ENCODE assay signal across 13 cellular contexts in genomic region chr7:8277394-8277982, GRCh38. TPM values are rescaled to one million over a fixed set of nuclear protein-coding genes. Genes with fewer than 3 reads are reported as not detected.
DNase-seq lines count a peak whose midpoint lies in the region; ATAC-seq, FAIRE-seq and TF ChIP-seq lines count a peak whose summit lies in the region.
"Had no signal": no experiment of that assay in that cellular context is flagged by ENCODE, and none has a peak within 500 bp of the region (broad histone marks: within the 10 kb centered on the region; RNA-seq: fewer than 3 reads in every experiment).

No MANE protein-coding gene starts in this region.

- H3K9ac ChIP-seq in SK-N-SH = no peak overlapping the region
- no peak overlapping the region for H3K9ac ChIP-seq in colonic mucosa (ENCODE audit: low read depth in 2 of 2, low read length in 2 of 2)

- WGBS in SK-N-SH (ENCODE audit: low lambda C conversion rate) = 62% methylated on average over 3 of the region's 3 CpGs

- no peak overlapping the region for H3K4me3 ChIP-seq in SK-N-SH (ENCODE audit: low read depth in 2 of 2, low read length in 1 of 2)
- H3K4me3 ChIP-seq in colonic mucosa = no peak overlapping the region
- H3K4me3 ChIP-seq: lung, skin epidermis had no signal

- no peaks in the 10 kb centered on the region for H3K79me2 ChIP-seq in SK-N-SH (ENCODE audit: insufficient read depth)

- intact Hi-C loops in colonic mucosa (cut with DNase I) = no loop called here
- intact Hi-C loops in activated T-helper 2 cell treated with anti-CD3 and anti-CD28 coated beads, Interferon-gamma antibody, Interleukin-2, Interleukin-4, amounts not matched to agents 10 μg/mL and 5 μg/mL and 100 μg/mL, durations not matched to agents 14 hours and 24 hours and 36 hours (cut with micrococcal nuclease) = no loop called here

- peak; percentile 56 for TF ChIP-seq RAD21 in SK-N-SH (IDR thresholded peaks at IDR 0.05; ENCODE audit: low read length)

- no peaks in the 10 kb centered on the region for H3K9me3 Mint-ChIP-seq in type B pancreatic cell
- no peaks in the 10 kb centered on the region for H3K9me3 Mint-ChIP-seq in activated T-helper 2 cell treated with anti-CD3 and anti-CD28 coated beads, Interferon-gamma antibody, Interleukin-2, Interleukin-4, amounts not matched to agents 10 μg/mL and 5 μg/mL and 100 μg/mL, durations not matched to agents 14 hours and 24 hours and 36 hours
- H3K9me3 Mint-ChIP-seq: stimulated activated memory B cell treated with anti-CD40 and anti-IgM and Interleukin-4, amounts not matched to agents 10 μg/mL and 1 μg/mL and 100 μg/mL, for 72 hours had no signal

- ATAC-seq in SK-N-SH treated with all-trans-retinoic acid at 6 μM for 48 hours (no peak), GM21825 (IDR thresholded peaks at IDR 0.05; ENCODE audit: unreplicated experiment) (no peak)
- ATAC-seq: stimulated activated memory B cell treated with anti-CD40 and anti-IgM and Interleukin-4, amounts not matched to agents 10 μg/mL and 1 μg/mL and 100 μg/mL, for 72 hours had no signal

- H3K4me1 ChIP-seq in SK-N-SH (ENCODE audit: control insufficient read depth in 1 of 2, insufficient read depth in 2 of 2, low read depth in 1 of 2, low read length in 1 of 2) (no peaks in the 10 kb centered on the region; a peak in 1 of 4 replicates), colonic mucosa (no peaks in the 10 kb centered on the region)

- no peaks in the 10 kb centered on the region for H3F3A ChIP-seq in SK-N-SH (replicated peaks; ENCODE audit: insufficient read depth)

- H3K4me3 Mint-ChIP-seq in type B pancreatic cell = no peak overlapping the region
- no peak overlapping the region for H3K4me3 Mint-ChIP-seq in activated T-helper 2 cell treated with anti-CD3 and anti-CD28 coated beads, Interferon-gamma antibody, Interleukin-2, Interleukin-4, amounts not matched to agents 10 μg/mL and 5 μg/mL and 100 μg/mL, durations not matched to agents 14 hours and 24 hours and 36 hours (ENCODE audit: low read depth)
- H3K4me3 Mint-ChIP-seq: stimulated activated memory B cell treated with anti-CD40 and anti-IgM and Interleukin-4, amounts not matched to agents 10 μg/mL and 1 μg/mL and 100 μg/mL, for 72 hours had no signal

- CTCF ChIA-PET in SK-N-SH (lab: Yijun Ruan, JAX) = interaction anchor here (0.7 to 2.1 kb wide), 4 partner anchors 11 to 57 kb away, joined by 3 to 8 read pairs (median 4); no protein-coding TSS in a partner anchor

- no peak overlapping the region for H3K27ac Mint-ChIP-seq in type B pancreatic cell
- H3K27ac Mint-ChIP-seq in activated T-helper 2 cell treated with anti-CD3 and anti-CD28 coated beads, Interferon-gamma antibody, Interleukin-2, Interleukin-4, amounts not matched to agents 10 μg/mL and 5 μg/mL and 100 μg/mL, durations not matched to agents 14 hours and 24 hours and 36 hours = no peak overlapping the region
- H3K27ac Mint-ChIP-seq: stimulated activated memory B cell treated with anti-CD40 and anti-IgM and Interleukin-4, amounts not matched to agents 10 μg/mL and 1 μg/mL and 100 μg/mL, for 72 hours had no signal

- H3K27ac ChIP-seq in SK-N-SH (ENCODE audit: low read depth in 2 of 2, low read length in 1 of 2) = no peak overlapping the region
- no peak overlapping the region for H3K27ac ChIP-seq in colonic mucosa
- H3K27ac ChIP-seq: skin epidermis had no signal

- H3K9me3 ChIP-seq in SK-N-SH = no peaks in the 10 kb centered on the region
- no peaks in the 10 kb centered on the region for H3K9me3 ChIP-seq in colonic mucosa

- no peak overlapping the region for H3K4me2 ChIP-seq in SK-N-SH

- no peaks in the 10 kb centered on the region for H3K9me2 ChIP-seq in SK-N-SH

- H3K27me3 ChIP-seq in SK-N-SH (ENCODE audit: insufficient read depth) (no peaks in the 10 kb centered on the region), colonic mucosa (no peaks in the 10 kb centered on the region)

- H3K36me3 ChIP-seq in SK-N-SH (replicated peaks in 1 of 2; ENCODE audit: control insufficient read depth in 1 of 2, insufficient read depth in 2 of 2, low read length in 1 of 2) = no peaks in the 10 kb centered on the region
- H3K36me3 ChIP-seq in colonic mucosa = no peaks in the 10 kb centered on the region

- TF ChIP-seq EP300 in SK-N-SH (IDR thresholded peaks at IDR 0.05; ENCODE audit: borderline replicate concordance in 1 of 2, low read depth in 1 of 2, low read length in 1 of 2) = no peak

- H3K4me1 Mint-ChIP-seq in type B pancreatic cell (ENCODE audit: unreplicated experiment) = no peaks in the 10 kb centered on the region
- H3K4me1 Mint-ChIP-seq in activated T-helper 2 cell treated with anti-CD3 and anti-CD28 coated beads, Interferon-gamma antibody, Interleukin-2, Interleukin-4, amounts not matched to agents 10 μg/mL and 5 μg/mL and 100 μg/mL, durations not matched to agents 14 hours and 24 hours and 36 hours (ENCODE audit: low read depth) = peaks cover 3% of the 10 kb centered on the region
- H3K4me1 Mint-ChIP-seq: stimulated activated memory B cell treated with anti-CD40 and anti-IgM and Interleukin-4, amounts not matched to agents 10 μg/mL and 1 μg/mL and 100 μg/mL, for 72 hours had no signal

- H4K20me1 ChIP-seq in SK-N-SH (ENCODE audit: insufficient read depth) = no peaks in the 10 kb centered on the region

- POLR2A ChIA-PET in SK-N-SH (lab: Yijun Ruan, JAX) = no interaction called here

- no peak for DNase-seq in SK-N-SH
- DNase-seq in NCI-H146 treated with DMSO at 0.1 percent for 48 hours (lab: John Stamatoyannopoulos, UW; ENCODE audit: unreplicated experiment) = peak; percentile 80
- DNase-seq in colonic mucosa = no peak
- DNase-seq in type B pancreatic cell (ENCODE audit: extremely low spot score, unreplicated experiment) = no peak
- DNase-seq in GM19239 (ENCODE audit: insufficient read length, low spot score) = no peak
- no peak for DNase-seq in activated T-helper 2 cell treated with anti-CD3 and anti-CD28 coated beads, Interferon-gamma antibody, Interleukin-2, Interleukin-4, amounts not matched to agents 10 μg/mL and 5 μg/mL and 100 μg/mL, durations not matched to agents 14 hours and 24 hours and 36 hours (ENCODE audit: low spot score)
- DNase-seq: activated naive CD4-positive, alpha-beta T cell treated with anti-CD3 and anti-CD28 coated beads, Interleukin-2, amount 50 U/mL, for 16 hours; NCI-H1417 treated with DMSO at 0.1 percent for 48 hours had no signal

- H3K36me3 Mint-ChIP-seq in type B pancreatic cell = no peaks in the 10 kb centered on the region
- no peaks in the 10 kb centered on the region for H3K36me3 Mint-ChIP-seq in activated T-helper 2 cell treated with anti-CD3 and anti-CD28 coated beads, Interferon-gamma antibody, Interleukin-2, Interleukin-4, amounts not matched to agents 10 μg/mL and 5 μg/mL and 100 μg/mL, durations not matched to agents 14 hours and 24 hours and 36 hours (ENCODE audit: low read depth)
- H3K36me3 Mint-ChIP-seq: stimulated activated memory B cell treated with anti-CD40 and anti-IgM and Interleukin-4, amounts not matched to agents 10 μg/mL and 1 μg/mL and 100 μg/mL, for 72 hours had no signal

- peaks cover 39% of the 10 kb centered on the region for H3K27me3 Mint-ChIP-seq in type B pancreatic cell
- H3K27me3 Mint-ChIP-seq in activated T-helper 2 cell treated with anti-CD3 and anti-CD28 coated beads, Interferon-gamma antibody, Interleukin-2, Interleukin-4, amounts not matched to agents 10 μg/mL and 5 μg/mL and 100 μg/mL, durations not matched to agents 14 hours and 24 hours and 36 hours (ENCODE audit: low read depth) = peaks cover 16% of the 10 kb centered on the region
- H3K27me3 Mint-ChIP-seq: stimulated activated memory B cell treated with anti-CD40 and anti-IgM and Interleukin-4, amounts not matched to agents 10 μg/mL and 1 μg/mL and 100 μg/mL, for 72 hours had no signal

- FAIRE-seq in GM19239 (lab: Jason Lieb, UNC) = no peak

- TF ChIP-seq CTCF in SK-N-SH (IDR thresholded peaks at IDR 0.05) = peak; percentile 27; the same call in 1 of the 2 replicates
- TF ChIP-seq CTCF in colonic mucosa (IDR thresholded peaks at IDR 0.05) = peak; percentile 27
- peak; percentile 45 for TF ChIP-seq CTCF in type B pancreatic cell (conservative IDR thresholded peaks at IDR 0.05)

- no peak overlapping the region for H2AFZ ChIP-seq in SK-N-SH (ENCODE audit: low read depth)

TF ChIP-seq in SK-N-SH, 30 proteins besides CTCF, POLR2A, EP300 and RAD21 (continues in another document):
- TF ChIP-seq EZH2phosphoT487 (IDR thresholded peaks at IDR 0.05; ENCODE audit: borderline replicate concordance, low read depth) (no peak), JUND (IDR thresholded peaks at IDR 0.05) (no peak)

TF ChIP-seq in SK-N-SH treated with all-trans-retinoic acid at 6 μM for 48 hours, 23 proteins besides CTCF, POLR2A, EP300 and RAD21 (continues in another document):
- no peak for TF ChIP-seq ZNF565 (CRISPR knock-in tag; conservative IDR thresholded peaks at IDR 0.05; ENCODE audit: low read depth)
- TF ChIP-seq PPARA (CRISPR knock-in tag; IDR thresholded peaks at IDR 0.05; ENCODE audit: borderline replicate concordance) = no peak
- TF ChIP-seq ISL1 (CRISPR knock-in tag; IDR thresholded peaks at IDR 0.05) = no peak
- no peak for TF ChIP-seq ZFP3 (CRISPR knock-in tag; IDR thresholded peaks at IDR 0.05)
- no peak for TF ChIP-seq ZNF70 (CRISPR knock-in tag; IDR thresholded peaks at IDR 0.05)
- TF ChIP-seq TCF4 (CRISPR knock-in tag; IDR thresholded peaks at IDR 0.05; ENCODE audit: borderline replicate concordance) = no peak
- no peak for TF ChIP-seq ZFP30 (CRISPR knock-in tag; IDR thresholded peaks at IDR 0.05)
- TF ChIP-seq GLIS3 (CRISPR knock-in tag; IDR thresholded peaks at IDR 0.05) = no peak
- no peak for TF ChIP-seq ESRRG (CRISPR knock-in tag; IDR thresholded peaks at IDR 0.05)
- no peak for TF ChIP-seq ZNF8 (CRISPR knock-in tag; IDR thresholded peaks at IDR 0.05)
- no peak for TF ChIP-seq CSRNP3 (CRISPR knock-in tag; IDR thresholded peaks at IDR 0.05)

RNA-seq across cellular contexts. Expression of gene ICA1, which starts 15.5 kb away (rescaled TPM):
- polyA plus RNA-seq in SK-N-SH (2012; rRNA removed) = 2.4 and 5.4 TPM in 2 replicates
- polyA plus RNA-seq in SK-N-SH (2012; cell fraction: cytosol; rRNA removed) = 7.3 and 8.9 TPM in 2 replicates
- 7.5 and 10.2 TPM in 2 replicates for polyA plus RNA-seq in SK-N-SH (2012; cell fraction: nucleus; rRNA removed)
- total RNA-seq in colonic mucosa = 10 to 100 TPM; 46.1 to 47.5 TPM
- total RNA-seq in type B pancreatic cell (ENCODE audit: low replicate concordance) = 9.8 and 14.9 TPM in 2 replicates
- total RNA-seq in activated T-helper 2 cell treated with anti-CD3 and anti-CD28 coated beads, Interferon-gamma antibody, Interleukin-2, Interleukin-4, amounts not matched to agents 10 μg/mL and 5 μg/mL and 100 μg/mL, durations not matched to agents 14 hours and 24 hours and 36 hours = 3.9 and 4.8 TPM in 2 replicates
